ENCODE assay signal across 1 cellular context in genomic region chr16:5034167-5034523, GRCh38.
TF ChIP-seq lines count a peak whose summit lies in the region.

No MANE protein-coding gene starts in this region.

TF ChIP-seq in HepG2, 621 proteins besides CTCF, POLR2A, EP300 and RAD21 (continues in another document):
- TF ChIP-seq ZNF12 (CRISPR knock-in tag; IDR thresholded peaks at IDR 0.05) (no peak), MLLT10 (CRISPR knock-in tag; IDR thresholded peaks at IDR 0.05) (no peak), CSRNP2 (CRISPR knock-in tag; conservative IDR thresholded peaks at IDR 0.05; ENCODE audit: low read depth) (no peak), TOE1 (CRISPR knock-in tag; IDR thresholded peaks at IDR 0.05) (0 out of 2 replicates have a peak, but pooled peaks have one; percentile 3), CC2D1A (CRISPR knock-in tag; IDR thresholded peaks at IDR 0.05) (no peak), ATF7 (IDR thresholded peaks at IDR 0.05) (peak; percentile 78), ATF7 (CRISPR knock-in tag; IDR thresholded peaks at IDR 0.05) (no peak), ZNF83 (CRISPR knock-in tag; IDR thresholded peaks at IDR 0.05; ENCODE audit: borderline replicate concordance) (no peak), KLF9 (CRISPR knock-in tag; IDR thresholded peaks at IDR 0.05; ENCODE audit: low read depth) (no peak), ZBTB42 (CRISPR knock-in tag; IDR thresholded peaks at IDR 0.05) (0 out of 2 replicates have a peak, but pooled peaks have one; percentile 25), ZNF142 (CRISPR knock-in tag; IDR thresholded peaks at IDR 0.05) (no peak), SMAD1 (CRISPR knock-in tag; IDR thresholded peaks at IDR 0.05; ENCODE audit: borderline replicate concordance, low read depth) (no peak), TCF12 (IDR thresholded peaks at IDR 0.05) (no peak), TCF12 (CRISPR knock-in tag; IDR thresholded peaks at IDR 0.05) (0 out of 2 replicates have a peak, but pooled peaks have one; percentile 23), SRF (IDR thresholded peaks at IDR 0.05; ENCODE audit: low read depth, low read length) (no peak), GZF1 (CRISPR knock-in tag; IDR thresholded peaks at IDR 0.05) (no peak), ZNF484 (CRISPR knock-in tag; IDR thresholded peaks at IDR 0.05; ENCODE audit: borderline replicate concordance, low read depth) (0 out of 2 replicates have a peak, but pooled peaks have one; percentile 6), ZNF800 (CRISPR knock-in tag; IDR thresholded peaks at IDR 0.05) (peak; percentile 19; the same call in 1 of the 2 replicates), SNAI1 (CRISPR knock-in tag; IDR thresholded peaks at IDR 0.05; ENCODE audit: borderline replicate concordance) (0 out of 2 replicates have a peak, but pooled peaks have one; percentile 17), DNMT3B (CRISPR knock-in tag; conservative IDR thresholded peaks at IDR 0.05) (0 out of 2 replicates have a peak, but pooled peaks have one; percentile 14), ZNF782 (CRISPR knock-in tag; IDR thresholded peaks at IDR 0.05; ENCODE audit: borderline replicate concordance) (no peak), NFE2 (CRISPR knock-in tag; IDR thresholded peaks at IDR 0.05) (no peak), BRCA1 (CRISPR knock-in tag; IDR thresholded peaks at IDR 0.05) (no peak), GTF2F1 (IDR thresholded peaks at IDR 0.05; ENCODE audit: low read length) (no peak), ZNF414 (CRISPR knock-in tag; IDR thresholded peaks at IDR 0.05) (no peak), ELF3 (CRISPR knock-in tag; IDR thresholded peaks at IDR 0.05) (no peak), ZNF670 (CRISPR knock-in tag; IDR thresholded peaks at IDR 0.05; ENCODE audit: borderline replicate concordance) (no peak), DDIT3 (CRISPR knock-in tag; IDR thresholded peaks at IDR 0.05) (no peak), LCORL (IDR thresholded peaks at IDR 0.05) (0 out of 2 replicates have a peak, but pooled peaks have one; percentile 33), LCORL (CRISPR knock-in tag; IDR thresholded peaks at IDR 0.05) (no peak), ETV5 (CRISPR knock-in tag; IDR thresholded peaks at IDR 0.05; ENCODE audit: borderline replicate concordance) (no peak), ZNF749 (CRISPR knock-in tag; IDR thresholded peaks at IDR 0.05; ENCODE audit: borderline replicate concordance) (0 out of 2 replicates have a peak, but pooled peaks have one; percentile 1), ZNF432 (CRISPR knock-in tag; IDR thresholded peaks at IDR 0.05; ENCODE audit: borderline replicate concordance) (no peak), SNAPC2 (CRISPR knock-in tag; IDR thresholded peaks at IDR 0.05) (0 out of 2 replicates have a peak, but pooled peaks have one; percentile 2), PLSCR1 (CRISPR knock-in tag; IDR thresholded peaks at IDR 0.05; ENCODE audit: borderline replicate concordance) (no peak), CREB1 (IDR thresholded peaks at IDR 0.05) (peak; percentile 74), CREB1 (CRISPR knock-in tag; IDR thresholded peaks at IDR 0.05) (no peak), ERF (CRISPR knock-in tag; IDR thresholded peaks at IDR 0.05) (no peak), ZNF510 (CRISPR knock-in tag; IDR thresholded peaks at IDR 0.05; ENCODE audit: low read depth) (peak; percentile 3; the same call in 1 of the 2 replicates), ZNF530 (CRISPR knock-in tag; IDR thresholded peaks at IDR 0.05; ENCODE audit: low read depth) (no peak), ZNF33B (CRISPR knock-in tag; IDR thresholded peaks at IDR 0.05) (no peak), ZNF784 (CRISPR knock-in tag; IDR thresholded peaks at IDR 0.05; ENCODE audit: borderline replicate concordance) (no peak), ZBTB40 (IDR thresholded peaks at IDR 0.05) (peak; percentile 18; the same call in 1 of the 2 replicates), ZBTB40 (CRISPR knock-in tag; IDR thresholded peaks at IDR 0.05) (no peak), ZBTB21 (CRISPR knock-in tag; IDR thresholded peaks at IDR 0.05) (peak; percentile 32; the same call in 1 of the 2 replicates)
